ENCODE assay signal across 9 cellular contexts in the genomic region with DNA sequence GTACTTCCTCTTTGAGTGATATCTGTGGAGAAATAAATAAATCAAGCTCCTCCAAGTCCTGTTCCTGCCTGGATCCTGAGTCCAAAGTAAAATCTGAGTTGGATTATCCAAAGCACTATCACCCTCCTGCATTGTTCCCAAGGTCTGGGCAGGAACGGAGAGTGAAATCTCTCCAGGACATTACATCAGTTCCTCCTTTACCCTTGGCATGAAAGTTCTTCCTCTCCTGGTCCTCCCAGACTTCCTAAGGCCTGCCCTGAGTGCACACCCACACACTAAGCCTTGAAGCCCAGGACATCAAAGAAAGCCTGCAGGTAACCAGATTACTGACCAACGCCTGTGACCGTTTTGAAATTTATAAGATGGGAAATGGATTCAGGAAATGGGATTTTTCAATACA.
A peak's percentile ranks its signal among the peaks of the same experiment; 100 is the strongest.
DNase-seq lines count a peak whose midpoint lies in the region; ATAC-seq and TF ChIP-seq lines count a peak whose summit lies in the region.
"Had no signal": no experiment of that assay in that cellular context is flagged by ENCODE, and none has a peak within 500 bp of the region (broad histone marks: within the 10 kb centered on the region; RNA-seq: fewer than 3 reads in every experiment).

No MANE protein-coding gene starts in this region.

- peak overlapping the region; percentile 63 to 75 (median 66) for H3K9ac ChIP-seq in skeletal muscle tissue (ENCODE audit: low read depth in 1 of 3, low read length in 3 of 3)

- peaks cover 4% of the 10 kb centered on the region; the same call in 1 of the 2 replicates for H3K79me2 ChIP-seq in GM23338 (replicated peaks; ENCODE audit: insufficient read depth)

- H3K9me2 ChIP-seq in GM23338 (ENCODE audit: insufficient read depth): no peaks in the 10 kb centered on the region

- H3K4me1 Mint-ChIP-seq in GM23338: peaks cover 27% of the 10 kb centered on the region

- intact Hi-C loops in body of pancreas (cut with DNase I): no loop called here

- no peaks in the 10 kb centered on the region for H3K36me3 ChIP-seq in GM23338 (ENCODE audit: insufficient read depth)
- H3K36me3 ChIP-seq in body of pancreas (replicated peaks in 1 of 2; ENCODE audit: insufficient read depth in 1 of 2, low read depth in 2 of 2): peaks cover 0 to 3% of the 10 kb centered on the region in 2 donors
- no peaks in the 10 kb centered on the region for H3K36me3 ChIP-seq in skeletal muscle tissue (ENCODE audit: control insufficient read depth in 3 of 3, insufficient read depth in 3 of 3, low read length in 3 of 3)

- no peak for ATAC-seq in GM23338
- peak; percentile 21 for ATAC-seq in body of pancreas
- ATAC-seq in left lobe of liver: peak; percentile 52

- no peak for TF ChIP-seq CTCF in GM23338 (conservative IDR thresholded peaks at IDR 0.05; ENCODE audit: low read depth in 2 of 2)
- TF ChIP-seq CTCF in body of pancreas (IDR thresholded peaks at IDR 0.05): no peak

- H3K4me2 ChIP-seq in GM23338: no peak overlapping the region

- H3K36me3 Mint-ChIP-seq in GM23338 (ENCODE audit: low read depth): peaks cover 45% of the 10 kb centered on the region

- no peaks in the 10 kb centered on the region for H3K27me3 Mint-ChIP-seq in GM23338 (ENCODE audit: insufficient read depth, low read depth, poor library complexity)

- H3K27ac ChIP-seq in GM23338 (ENCODE audit: low read depth): no peak overlapping the region; the same call in 1 of the 2 replicates
- peak overlapping the region; percentile 43 to 80 (median 67) for H3K27ac ChIP-seq in body of pancreas
- peak overlapping the region; percentile 81 for H3K27ac ChIP-seq in skeletal muscle tissue (ENCODE audit: low read depth, low read length)

- H3K27me3 ChIP-seq in GM23338 (ENCODE audit: insufficient read depth) (no peaks in the 10 kb centered on the region), body of pancreas (no peaks in the 10 kb centered on the region), skeletal muscle tissue (ENCODE audit: control insufficient read depth in 3 of 3, insufficient read depth in 3 of 3, low read length in 3 of 3) (no peaks in the 10 kb centered on the region)

- no peak overlapping the region for H2AFZ ChIP-seq in GM23338

- H3K9me3 ChIP-seq in body of pancreas: no peaks in the 10 kb centered on the region
- H3K9me3 ChIP-seq in skeletal muscle tissue (ENCODE audit: control insufficient read depth in 3 of 3, low read length in 3 of 3): peaks cover 4 to 5% (median 4%) of the 10 kb centered on the region in 3 donors

- H3K9me3 Mint-ChIP-seq in GM23338: peaks cover 12% of the 10 kb centered on the region

- no peak for TF ChIP-seq POLR2A in body of pancreas (IDR thresholded peaks at IDR 0.05)

- H3K4me3 Mint-ChIP-seq in GM23338: no peak overlapping the region

- H4K20me1 ChIP-seq in GM23338 (replicated peaks; ENCODE audit: insufficient read depth): no peaks in the 10 kb centered on the region

- H3K4me3 ChIP-seq in GM23338 (no peak overlapping the region), body of pancreas (no peak overlapping the region), skeletal muscle tissue (ENCODE audit: low read length in 3 of 3) (peak overlapping the region in 1 of 3 donors; percentile 4)

- H3K4me1 ChIP-seq in GM23338 (ENCODE audit: insufficient read depth) (peaks cover 18% of the 10 kb centered on the region), body of pancreas (peaks cover 34% of the 10 kb centered on the region), skeletal muscle tissue (ENCODE audit: control insufficient read depth in 3 of 3, insufficient read depth in 3 of 3, low read length in 3 of 3) (peaks cover 36 to 41% (median 40%) of the 10 kb centered on the region in 3 donors)

- DNase-seq in GM23338 (ENCODE audit: low spot score): no peak
- DNase-seq in body of pancreas: no peak
- DNase-seq in left lobe of liver (ENCODE audit: low spot score): no peak
- no peak for DNase-seq in DMS 273 treated with DMSO at 0.1 percent for 48 hours (lab: John Stamatoyannopoulos, UW)
- DNase-seq in stimulated activated CD4-positive, alpha-beta T cell treated with anti-CD3 and anti-CD28 coated beads, Interleukin-15, amount 100 ng/mL, for 24 hours: no peak
- DNase-seq in HUDEP-2 (lab: John Stamatoyannopoulos, UW; ENCODE audit: unreplicated experiment in 76 of 76): no peak
- no peak for DNase-seq in retina
- DNase-seq: NCI-H187 had no signal

- H3K27ac Mint-ChIP-seq in GM23338: peak overlapping the region; percentile 64; the same call in 1 of the 2 replicates

- H3F3A ChIP-seq in GM23338 (replicated peaks; ENCODE audit: low read depth): no peaks in the 10 kb centered on the region

- 31 to 41% methylated on average over 3 of the region's 3 CpGs for WGBS in body of pancreas, 2 donors

TF ChIP-seq in GM23338, 12 proteins besides CTCF, POLR2A, EP300 and RAD21 (continues in another document):
- TF ChIP-seq ZNF114 (CRISPR knock-in tag; IDR thresholded peaks at IDR 0.05): no peak
- TF ChIP-seq JUNB (IDR thresholded peaks at IDR 0.05; ENCODE audit: unreplicated experiment): no peak
- TF ChIP-seq POLR2AphosphoS5 (IDR thresholded peaks at IDR 0.05; ENCODE audit: low read depth): no peak
- TF ChIP-seq ZNF331 (CRISPR knock-in tag; IDR thresholded peaks at IDR 0.05; ENCODE audit: low read depth): no peak
- TF ChIP-seq, protein P1, sequence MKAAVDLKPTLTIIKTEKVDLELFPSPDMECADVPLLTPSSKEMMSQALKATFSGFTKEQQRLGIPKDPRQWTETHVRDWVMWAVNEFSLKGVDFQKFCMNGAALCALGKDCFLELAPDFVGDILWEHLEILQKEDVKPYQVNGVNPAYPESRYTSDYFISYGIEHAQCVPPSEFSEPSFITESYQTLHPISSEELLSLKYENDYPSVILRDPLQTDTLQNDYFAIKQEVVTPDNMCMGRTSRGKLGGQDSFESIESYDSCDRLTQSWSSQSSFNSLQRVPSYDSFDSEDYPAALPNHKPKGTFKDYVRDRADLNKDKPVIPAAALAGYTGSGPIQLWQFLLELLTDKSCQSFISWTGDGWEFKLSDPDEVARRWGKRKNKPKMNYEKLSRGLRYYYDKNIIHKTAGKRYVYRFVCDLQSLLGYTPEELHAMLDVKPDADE (IDR thresholded peaks at IDR 0.05): no peak
- no peak for TF ChIP-seq NANOG (IDR thresholded peaks at IDR 0.05; ENCODE audit: borderline replicate concordance)
- no peak for TF ChIP-seq CREB1 (CRISPR knock-in tag; IDR thresholded peaks at IDR 0.05; ENCODE audit: low read depth)
- TF ChIP-seq, protein P2, sequence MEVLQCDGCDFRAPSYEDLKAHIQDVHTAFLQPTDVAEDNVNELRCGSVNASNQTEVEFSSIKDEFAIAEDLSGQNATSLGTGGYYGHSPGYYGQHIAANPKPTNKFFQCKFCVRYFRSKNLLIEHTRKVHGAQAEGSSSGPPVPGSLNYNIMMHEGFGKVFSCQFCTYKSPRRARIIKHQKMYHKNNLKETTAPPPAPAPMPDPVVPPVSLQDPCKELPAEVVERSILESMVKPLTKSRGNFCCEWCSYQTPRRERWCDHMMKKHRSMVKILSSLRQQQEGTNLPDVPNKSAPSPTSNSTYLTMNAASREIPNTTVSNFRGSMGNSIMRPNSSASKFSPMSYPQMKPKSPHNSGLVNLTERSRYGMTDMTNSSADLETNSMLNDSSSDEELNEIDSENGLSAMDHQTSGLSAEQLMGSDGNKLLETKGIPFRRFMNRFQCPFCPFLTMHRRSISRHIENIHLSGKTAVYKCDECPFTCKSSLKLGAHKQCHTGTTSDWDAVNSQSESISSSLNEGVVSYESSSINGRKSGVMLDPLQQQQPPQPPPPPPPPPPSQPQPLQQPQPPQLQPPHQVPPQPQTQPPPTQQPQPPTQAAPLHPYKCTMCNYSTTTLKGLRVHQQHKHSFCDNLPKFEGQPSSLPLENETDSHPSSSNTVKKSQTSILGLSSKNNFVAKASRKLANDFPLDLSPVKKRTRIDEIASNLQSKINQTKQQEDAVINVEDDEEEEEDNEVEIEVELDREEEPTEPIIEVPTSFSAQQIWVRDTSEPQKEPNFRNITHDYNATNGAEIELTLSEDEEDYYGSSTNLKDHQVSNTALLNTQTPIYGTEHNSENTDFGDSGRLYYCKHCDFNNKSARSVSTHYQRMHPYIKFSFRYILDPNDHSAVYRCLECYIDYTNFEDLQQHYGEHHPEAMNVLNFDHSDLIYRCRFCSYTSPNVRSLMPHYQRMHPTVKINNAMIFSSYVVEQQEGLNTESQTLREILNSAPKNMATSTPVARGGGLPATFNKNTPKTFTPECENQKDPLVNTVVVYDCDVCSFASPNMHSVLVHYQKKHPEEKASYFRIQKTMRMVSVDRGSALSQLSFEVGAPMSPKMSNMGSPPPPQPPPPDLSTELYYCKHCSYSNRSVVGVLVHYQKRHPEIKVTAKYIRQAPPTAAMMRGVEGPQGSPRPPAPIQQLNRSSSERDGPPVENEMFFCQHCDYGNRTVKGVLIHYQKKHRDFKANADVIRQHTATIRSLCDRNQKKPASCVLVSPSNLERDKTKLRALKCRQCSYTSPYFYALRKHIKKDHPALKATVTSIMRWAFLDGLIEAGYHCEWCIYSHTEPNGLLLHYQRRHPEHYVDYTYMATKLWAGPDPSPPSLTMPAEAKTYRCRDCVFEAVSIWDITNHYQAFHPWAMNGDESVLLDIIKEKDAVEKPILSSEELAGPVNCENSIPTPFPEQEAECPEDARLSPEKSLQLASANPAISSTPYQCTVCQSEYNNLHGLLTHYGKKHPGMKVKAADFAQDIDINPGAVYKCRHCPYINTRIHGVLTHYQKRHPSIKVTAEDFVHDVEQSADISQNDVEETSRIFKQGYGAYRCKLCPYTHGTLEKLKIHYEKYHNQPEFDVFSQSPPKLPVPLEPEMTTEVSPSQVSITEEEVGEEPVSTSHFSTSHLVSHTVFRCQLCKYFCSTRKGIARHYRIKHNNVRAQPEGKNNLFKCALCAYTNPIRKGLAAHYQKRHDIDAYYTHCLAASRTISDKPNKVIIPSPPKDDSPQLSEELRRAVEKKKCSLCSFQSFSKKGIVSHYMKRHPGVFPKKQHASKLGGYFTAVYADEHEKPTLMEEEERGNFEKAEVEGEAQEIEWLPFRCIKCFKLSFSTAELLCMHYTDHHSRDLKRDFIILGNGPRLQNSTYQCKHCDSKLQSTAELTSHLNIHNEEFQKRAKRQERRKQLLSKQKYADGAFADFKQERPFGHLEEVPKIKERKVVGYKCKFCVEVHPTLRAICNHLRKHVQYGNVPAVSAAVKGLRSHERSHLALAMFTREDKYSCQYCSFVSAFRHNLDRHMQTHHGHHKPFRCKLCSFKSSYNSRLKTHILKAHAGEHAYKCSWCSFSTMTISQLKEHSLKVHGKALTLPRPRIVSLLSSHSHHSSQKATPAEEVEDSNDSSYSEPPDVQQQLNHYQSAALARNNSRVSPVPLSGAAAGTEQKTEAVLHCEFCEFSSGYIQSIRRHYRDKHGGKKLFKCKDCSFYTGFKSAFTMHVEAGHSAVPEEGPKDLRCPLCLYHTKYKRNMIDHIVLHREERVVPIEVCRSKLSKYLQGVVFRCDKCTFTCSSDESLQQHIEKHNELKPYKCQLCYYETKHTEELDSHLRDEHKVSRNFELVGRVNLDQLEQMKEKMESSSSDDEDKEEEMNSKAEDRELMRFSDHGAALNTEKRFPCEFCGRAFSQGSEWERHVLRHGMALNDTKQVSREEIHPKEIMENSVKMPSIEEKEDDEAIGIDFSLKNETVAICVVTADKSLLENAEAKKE (CRISPR knock-in tag; IDR thresholded peaks at IDR 0.05): no peak
